1 cellular context compared by ENCODE assay signal in genomic region chr6:28280595-28281287, GRCh38.
TF ChIP-seq lines count a peak whose summit lies in the region.

No MANE protein-coding gene starts in this region.

TF ChIP-seq in HepG2, 621 proteins besides CTCF, POLR2A, EP300 and RAD21:
- TF ChIP-seq ATF7-NPFF (CRISPR knock-in tag; IDR thresholded peaks at IDR 0.05; ENCODE audit: low read depth) = no peak
- no peak for TF ChIP-seq NFRKB (IDR thresholded peaks at IDR 0.05)
- TF ChIP-seq, protein P1, sequence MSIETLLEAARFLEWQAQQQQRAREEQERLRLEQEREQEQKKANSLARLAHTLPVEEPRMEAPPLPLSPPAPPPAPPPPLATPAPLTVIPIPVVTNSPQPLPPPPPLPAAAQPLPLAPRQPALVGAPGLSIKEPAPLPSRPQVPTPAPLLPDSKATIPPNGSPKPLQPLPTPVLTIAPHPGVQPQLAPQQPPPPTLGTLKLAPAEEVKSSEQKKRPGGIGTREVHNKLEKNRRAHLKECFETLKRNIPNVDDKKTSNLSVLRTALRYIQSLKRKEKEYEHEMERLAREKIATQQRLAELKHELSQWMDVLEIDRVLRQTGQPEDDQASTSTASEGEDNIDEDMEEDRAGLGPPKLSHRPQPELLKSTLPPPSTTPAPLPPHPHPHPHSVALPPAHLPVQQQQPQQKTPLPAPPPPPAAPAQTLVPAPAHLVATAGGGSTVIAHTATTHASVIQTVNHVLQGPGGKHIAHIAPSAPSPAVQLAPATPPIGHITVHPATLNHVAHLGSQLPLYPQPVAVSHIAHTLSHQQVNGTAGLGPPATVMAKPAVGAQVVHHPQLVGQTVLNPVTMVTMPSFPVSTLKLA (IDR thresholded peaks at IDR 0.05) = no peak
- TF ChIP-seq HMGA1 (CRISPR knock-in tag; conservative IDR thresholded peaks at IDR 0.05) = no peak
- no peak for TF ChIP-seq TEAD3 (CRISPR knock-in tag; optimal IDR thresholded peaks at IDR 0.05; ENCODE audit: borderline replicate concordance)
- TF ChIP-seq, protein P2, sequence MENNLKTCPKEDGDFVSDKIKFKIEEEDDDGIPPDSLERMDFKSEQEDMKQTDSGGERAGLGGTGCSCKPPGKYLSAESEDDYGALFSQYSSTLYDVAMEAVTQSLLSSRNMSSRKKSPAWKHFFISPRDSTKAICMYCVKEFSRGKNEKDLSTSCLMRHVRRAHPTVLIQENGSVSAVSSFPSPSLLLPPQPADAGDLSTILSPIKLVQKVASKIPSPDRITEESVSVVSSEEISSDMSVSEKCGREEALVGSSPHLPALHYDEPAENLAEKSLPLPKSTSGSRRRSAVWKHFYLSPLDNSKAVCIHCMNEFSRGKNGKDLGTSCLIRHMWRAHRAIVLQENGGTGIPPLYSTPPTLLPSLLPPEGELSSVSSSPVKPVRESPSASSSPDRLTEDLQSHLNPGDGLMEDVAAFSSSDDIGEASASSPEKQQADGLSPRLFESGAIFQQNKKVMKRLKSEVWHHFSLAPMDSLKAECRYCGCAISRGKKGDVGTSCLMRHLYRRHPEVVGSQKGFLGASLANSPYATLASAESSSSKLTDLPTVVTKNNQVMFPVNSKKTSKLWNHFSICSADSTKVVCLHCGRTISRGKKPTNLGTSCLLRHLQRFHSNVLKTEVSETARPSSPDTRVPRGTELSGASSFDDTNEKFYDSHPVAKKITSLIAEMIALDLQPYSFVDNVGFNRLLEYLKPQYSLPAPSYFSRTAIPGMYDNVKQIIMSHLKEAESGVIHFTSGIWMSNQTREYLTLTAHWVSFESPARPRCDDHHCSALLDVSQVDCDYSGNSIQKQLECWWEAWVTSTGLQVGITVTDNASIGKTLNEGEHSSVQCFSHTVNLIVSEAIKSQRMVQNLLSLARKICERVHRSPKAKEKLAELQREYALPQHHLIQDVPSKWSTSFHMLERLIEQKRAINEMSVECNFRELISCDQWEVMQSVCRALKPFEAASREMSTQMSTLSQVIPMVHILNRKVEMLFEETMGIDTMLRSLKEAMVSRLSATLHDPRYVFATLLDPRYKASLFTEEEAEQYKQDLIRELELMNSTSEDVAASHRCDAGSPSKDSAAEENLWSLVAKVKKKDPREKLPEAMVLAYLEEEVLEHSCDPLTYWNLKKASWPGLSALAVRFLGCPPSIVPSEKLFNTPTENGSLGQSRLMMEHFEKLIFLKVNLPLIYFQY (CRISPR knock-in tag; IDR thresholded peaks at IDR 0.05; ENCODE audit: borderline replicate concordance) = no peak
- TF ChIP-seq DPF2 (CRISPR knock-in tag; IDR thresholded peaks at IDR 0.05; ENCODE audit: borderline replicate concordance, low read depth) = no peak
- TF ChIP-seq, protein P3, sequence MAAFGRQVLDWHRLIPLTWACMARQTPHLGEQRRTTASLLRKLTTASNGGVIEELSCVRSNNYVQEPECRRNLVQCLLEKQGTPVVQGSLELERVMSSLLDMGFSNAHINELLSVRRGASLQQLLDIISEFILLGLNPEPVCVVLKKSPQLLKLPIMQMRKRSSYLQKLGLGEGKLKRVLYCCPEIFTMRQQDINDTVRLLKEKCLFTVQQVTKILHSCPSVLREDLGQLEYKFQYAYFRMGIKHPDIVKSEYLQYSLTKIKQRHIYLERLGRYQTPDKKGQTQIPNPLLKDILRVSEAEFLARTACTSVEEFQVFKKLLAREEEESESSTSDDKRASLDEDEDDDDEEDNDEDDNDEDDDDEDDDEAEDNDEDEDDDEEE (CRISPR knock-in tag; IDR thresholded peaks at IDR 0.05) = no peak
- no peak for TF ChIP-seq ZNF20 (CRISPR knock-in tag; IDR thresholded peaks at IDR 0.05)
- no peak for TF ChIP-seq IRF2 (CRISPR knock-in tag; IDR thresholded peaks at IDR 0.05)
- no peak for TF ChIP-seq ZNF7 (CRISPR knock-in tag; IDR thresholded peaks at IDR 0.05)
- TF ChIP-seq ZNF234 (CRISPR knock-in tag; conservative IDR thresholded peaks at IDR 0.05) = 0 out of 2 replicates have a peak, but pooled peaks have one; percentile 60
- TF ChIP-seq, protein P4, sequence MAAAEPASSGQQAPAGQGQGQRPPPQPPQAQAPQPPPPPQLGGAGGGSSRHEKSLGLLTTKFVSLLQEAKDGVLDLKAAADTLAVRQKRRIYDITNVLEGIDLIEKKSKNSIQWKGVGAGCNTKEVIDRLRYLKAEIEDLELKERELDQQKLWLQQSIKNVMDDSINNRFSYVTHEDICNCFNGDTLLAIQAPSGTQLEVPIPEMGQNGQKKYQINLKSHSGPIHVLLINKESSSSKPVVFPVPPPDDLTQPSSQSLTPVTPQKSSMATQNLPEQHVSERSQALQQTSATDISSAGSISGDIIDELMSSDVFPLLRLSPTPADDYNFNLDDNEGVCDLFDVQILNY (CRISPR knock-in tag; conservative IDR thresholded peaks at IDR 0.05) = no peak
- no peak for TF ChIP-seq KDM6A (CRISPR knock-in tag; IDR thresholded peaks at IDR 0.05; ENCODE audit: low read depth)
- TF ChIP-seq, protein P5, sequence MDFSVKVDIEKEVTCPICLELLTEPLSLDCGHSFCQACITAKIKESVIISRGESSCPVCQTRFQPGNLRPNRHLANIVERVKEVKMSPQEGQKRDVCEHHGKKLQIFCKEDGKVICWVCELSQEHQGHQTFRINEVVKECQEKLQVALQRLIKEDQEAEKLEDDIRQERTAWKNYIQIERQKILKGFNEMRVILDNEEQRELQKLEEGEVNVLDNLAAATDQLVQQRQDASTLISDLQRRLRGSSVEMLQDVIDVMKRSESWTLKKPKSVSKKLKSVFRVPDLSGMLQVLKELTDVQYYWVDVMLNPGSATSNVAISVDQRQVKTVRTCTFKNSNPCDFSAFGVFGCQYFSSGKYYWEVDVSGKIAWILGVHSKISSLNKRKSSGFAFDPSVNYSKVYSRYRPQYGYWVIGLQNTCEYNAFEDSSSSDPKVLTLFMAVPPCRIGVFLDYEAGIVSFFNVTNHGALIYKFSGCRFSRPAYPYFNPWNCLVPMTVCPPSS (IDR thresholded peaks at IDR 0.05) = no peak
- TF ChIP-seq ETV5 (CRISPR knock-in tag; IDR thresholded peaks at IDR 0.05; ENCODE audit: borderline replicate concordance) = no peak
- 0 out of 2 replicates have a peak, but pooled peaks have one; percentile 10 for TF ChIP-seq ZSCAN9 (CRISPR knock-in tag; IDR thresholded peaks at IDR 0.05; ENCODE audit: borderline replicate concordance)
- TF ChIP-seq REXO4 (CRISPR knock-in tag; IDR thresholded peaks at IDR 0.05; ENCODE audit: borderline replicate concordance) = no peak
- TF ChIP-seq ZBTB38 (CRISPR knock-in tag; IDR thresholded peaks at IDR 0.05) = no peak
- no peak for TF ChIP-seq ZFP36L1 (CRISPR knock-in tag; IDR thresholded peaks at IDR 0.05)
- TF ChIP-seq, protein P6, sequence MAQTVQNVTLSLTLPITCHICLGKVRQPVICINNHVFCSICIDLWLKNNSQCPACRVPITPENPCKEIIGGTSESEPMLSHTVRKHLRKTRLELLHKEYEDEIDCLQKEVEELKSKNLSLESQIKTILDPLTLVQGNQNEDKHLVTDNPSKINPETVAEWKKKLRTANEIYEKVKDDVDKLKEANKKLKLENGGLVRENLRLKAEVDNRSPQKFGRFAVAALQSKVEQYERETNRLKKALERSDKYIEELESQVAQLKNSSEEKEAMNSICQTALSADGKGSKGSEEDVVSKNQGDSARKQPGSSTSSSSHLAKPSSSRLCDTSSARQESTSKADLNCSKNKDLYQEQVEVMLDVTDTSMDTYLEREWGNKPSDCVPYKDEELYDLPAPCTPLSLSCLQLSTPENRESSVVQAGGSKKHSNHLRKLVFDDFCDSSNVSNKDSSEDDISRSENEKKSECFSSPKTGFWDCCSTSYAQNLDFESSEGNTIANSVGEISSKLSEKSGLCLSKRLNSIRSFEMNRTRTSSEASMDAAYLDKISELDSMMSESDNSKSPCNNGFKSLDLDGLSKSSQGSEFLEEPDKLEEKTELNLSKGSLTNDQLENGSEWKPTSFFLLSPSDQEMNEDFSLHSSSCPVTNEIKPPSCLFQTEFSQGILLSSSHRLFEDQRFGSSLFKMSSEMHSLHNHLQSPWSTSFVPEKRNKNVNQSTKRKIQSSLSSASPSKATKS (CRISPR knock-in tag; IDR thresholded peaks at IDR 0.05) = 0 out of 2 replicates have a peak, but pooled peaks have one; percentile 62
- peak; percentile 16; the same call in 1 of the 2 replicates for TF ChIP-seq ZNF383 (CRISPR knock-in tag; IDR thresholded peaks at IDR 0.05; ENCODE audit: borderline replicate concordance)
- TF ChIP-seq FOSL1 (CRISPR knock-in tag; IDR thresholded peaks at IDR 0.05; ENCODE audit: borderline replicate concordance) = no peak
- TF ChIP-seq ZNF282 (IDR thresholded peaks at IDR 0.05; ENCODE audit: partially characterized antibody) = no peak
- TF ChIP-seq SETDB1 (CRISPR knock-in tag; IDR thresholded peaks at IDR 0.05; ENCODE audit: borderline replicate concordance) = no peak
- TF ChIP-seq, protein P7, sequence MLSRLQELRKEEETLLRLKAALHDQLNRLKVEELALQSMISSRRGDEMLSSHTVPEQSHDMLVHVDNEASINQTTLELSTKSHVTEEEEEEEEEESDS (CRISPR knock-in tag; IDR thresholded peaks at IDR 0.05; ENCODE audit: borderline replicate concordance) = no peak
- TF ChIP-seq XBP1 (CRISPR knock-in tag; IDR thresholded peaks at IDR 0.05) = no peak
- TF ChIP-seq FOXK2 (IDR thresholded peaks at IDR 0.05) = no peak
- TF ChIP-seq ZNF772 (CRISPR knock-in tag; IDR thresholded peaks at IDR 0.05) = no peak
- no peak for TF ChIP-seq ATRX (CRISPR knock-in tag; IDR thresholded peaks at IDR 0.05; ENCODE audit: borderline replicate concordance)
- TF ChIP-seq POLR2AphosphoS5 (IDR thresholded peaks at IDR 0.05; ENCODE audit: low read depth, low read length) = no peak
- TF ChIP-seq, protein P8, sequence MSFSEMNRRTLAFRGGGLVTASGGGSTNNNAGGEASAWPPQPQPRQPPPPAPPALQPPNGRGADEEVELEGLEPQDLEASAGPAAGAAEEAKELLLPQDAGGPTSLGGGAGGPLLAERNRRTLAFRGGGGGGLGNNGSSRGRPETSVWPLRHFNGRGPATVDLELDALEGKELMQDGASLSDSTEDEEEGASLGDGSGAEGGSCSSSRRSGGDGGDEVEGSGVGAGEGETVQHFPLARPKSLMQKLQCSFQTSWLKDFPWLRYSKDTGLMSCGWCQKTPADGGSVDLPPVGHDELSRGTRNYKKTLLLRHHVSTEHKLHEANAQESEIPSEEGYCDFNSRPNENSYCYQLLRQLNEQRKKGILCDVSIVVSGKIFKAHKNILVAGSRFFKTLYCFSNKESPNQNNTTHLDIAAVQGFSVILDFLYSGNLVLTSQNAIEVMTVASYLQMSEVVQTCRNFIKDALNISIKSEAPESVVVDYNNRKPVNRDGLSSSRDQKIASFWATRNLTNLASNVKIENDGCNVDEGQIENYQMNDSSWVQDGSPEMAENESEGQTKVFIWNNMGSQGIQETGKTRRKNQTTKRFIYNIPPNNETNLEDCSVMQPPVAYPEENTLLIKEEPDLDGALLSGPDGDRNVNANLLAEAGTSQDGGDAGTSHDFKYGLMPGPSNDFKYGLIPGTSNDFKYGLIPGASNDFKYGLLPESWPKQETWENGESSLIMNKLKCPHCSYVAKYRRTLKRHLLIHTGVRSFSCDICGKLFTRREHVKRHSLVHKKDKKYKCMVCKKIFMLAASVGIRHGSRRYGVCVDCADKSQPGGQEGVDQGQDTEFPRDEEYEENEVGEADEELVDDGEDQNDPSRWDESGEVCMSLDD (CRISPR knock-in tag; IDR thresholded peaks at IDR 0.05; ENCODE audit: borderline replicate concordance) = 0 out of 2 replicates have a peak, but pooled peaks have one; percentile 8
- TF ChIP-seq NONO (IDR thresholded peaks at IDR 0.05) = no peak
- TF ChIP-seq NONO (CRISPR knock-in tag; conservative IDR thresholded peaks at IDR 0.05) = no peak
- no peak for TF ChIP-seq SYNCRIP (IDR thresholded peaks at IDR 0.05; ENCODE audit: insufficient read depth, low read depth, low read length)
- TF ChIP-seq ATF4 (CRISPR knock-in tag; IDR thresholded peaks at IDR 0.05) = 0 out of 4 replicates have a peak, but pooled peaks of 1 of the 2 experiments have one; percentile 17
- TF ChIP-seq ZKSCAN5 (CRISPR knock-in tag; IDR thresholded peaks at IDR 0.05) = no peak
- TF ChIP-seq NFE2 (CRISPR knock-in tag; IDR thresholded peaks at IDR 0.05) = no peak
- no peak for TF ChIP-seq RFX5 (IDR thresholded peaks at IDR 0.05; ENCODE audit: low read depth, low read length)
